ENCODE assay signal across 8 cellular contexts in genomic region chr19:10565028-10565566, GRCh38. TPM values are rescaled to one million over a fixed set of nuclear protein-coding genes. Genes with fewer than 3 reads are reported as not detected.
A peak's percentile ranks its signal among the peaks of the same experiment; 100 is the strongest.
DNase-seq lines count a peak whose midpoint lies in the region; ATAC-seq and TF ChIP-seq lines count a peak whose summit lies in the region.

No MANE protein-coding gene starts in this region.

- CTCF ChIA-PET in activated CD4-positive, alpha-beta memory T cell treated with anti-CD3 and anti-CD28 coated beads for 36 hours (lab: Charles Lee): interaction anchor here (0.6 kb wide), 1 partner anchor 71 kb away, joined by 3 read pairs; no protein-coding TSS in a partner anchor

- H3K4me1 Mint-ChIP-seq in activated CD4-positive, alpha-beta memory T cell treated with anti-CD3 and anti-CD28 coated beads for 36 hours (ENCODE audit: low read depth): peaks cover 30% of the 10 kb centered on the region

- H3K36me3 Mint-ChIP-seq in activated CD4-positive, alpha-beta memory T cell treated with anti-CD3 and anti-CD28 coated beads for 36 hours: peaks cover 41% of the 10 kb centered on the region

- H3K9me3 Mint-ChIP-seq in activated CD4-positive, alpha-beta memory T cell treated with anti-CD3 and anti-CD28 coated beads for 36 hours: no peaks in the 10 kb centered on the region

- H3K27ac ChIP-seq in muscle layer of duodenum (ENCODE audit: low read length) (peak overlapping the region; percentile 45), tibial nerve (peak overlapping the region; percentile 91 to 96 (median 92))

- TF ChIP-seq EP300 in tibial nerve (IDR thresholded peaks at IDR 0.05): no peak

- no peak for ATAC-seq in GM21367 (IDR thresholded peaks at IDR 0.05; ENCODE audit: unreplicated experiment)

- TF ChIP-seq POLR2A in tibial nerve (IDR thresholded peaks at IDR 0.05): no peak

- no peak overlapping the region for H3K4me3 ChIP-seq in endocrine pancreas (ENCODE audit: control insufficient read depth, insufficient read depth, low read length)
- H3K4me3 ChIP-seq in muscle layer of duodenum (ENCODE audit: low read depth in 1 of 2, low read length in 2 of 2): peak overlapping the region; percentile 76 to 88
- H3K4me3 ChIP-seq in tibial nerve: peak overlapping the region; percentile 82 to 100 (median 92)

- 10 to 12% methylated on average over 10 of the region's 10 CpGs for WGBS in tibial nerve, 2 donors

- TF ChIP-seq CTCF in tibial nerve (IDR thresholded peaks at IDR 0.05): peak in 1 of 5 experiments; percentile 28

- DNase-seq in DMS79 treated with DMSO at 0.1 percent for 48 hours (lab: John Stamatoyannopoulos, UW) (peak; percentile 46), DMS79 (lab: John Stamatoyannopoulos, UW) (no peak), NCI-H1092 treated with DMSO at 0.1 percent for 48 hours (lab: John Stamatoyannopoulos, UW) (peak; percentile 30), tibial nerve (ENCODE audit: low spot score in 2 of 2) (peak in 1 of 2 donors; percentile 40)
- peak; percentile 71 for DNase-seq in activated CD4-positive, alpha-beta memory T cell treated with anti-CD3 and anti-CD28 coated beads for 36 hours

- H3K9me3 ChIP-seq in endocrine pancreas (ENCODE audit: control insufficient read depth, low read length) (no peaks in the 10 kb centered on the region), muscle layer of duodenum (ENCODE audit: control insufficient read depth in 1 of 2, low read length in 2 of 2) (no peaks in the 10 kb centered on the region), tibial nerve (no peaks in the 10 kb centered on the region)

- H3K27me3 Mint-ChIP-seq in activated CD4-positive, alpha-beta memory T cell treated with anti-CD3 and anti-CD28 coated beads for 36 hours: no peaks in the 10 kb centered on the region

- H3K36me3 ChIP-seq in endocrine pancreas (ENCODE audit: control insufficient read depth, insufficient read depth, low read length): no peaks in the 10 kb centered on the region
- peaks cover 9 to 13% of the 10 kb centered on the region in 2 donors for H3K36me3 ChIP-seq in muscle layer of duodenum (ENCODE audit: control insufficient read depth in 1 of 2, insufficient read depth in 2 of 2, low read length in 2 of 2)
- H3K36me3 ChIP-seq in tibial nerve: peaks cover 0 to 35% (median 9%) of the 10 kb centered on the region in 3 donors

- intact Hi-C loops in activated CD4-positive, alpha-beta memory T cell treated with anti-CD3 and anti-CD28 coated beads for 36 hours (cut with micrococcal nuclease): loop anchor here (5.0 to 10.0 kb wide), 5 partner anchors 132 to 460 kb away; partner anchors contain the start of genes ANGPTL6, PPAN, SMARCA4 and TMED1

- H3K27me3 ChIP-seq in endocrine pancreas (ENCODE audit: control insufficient read depth, insufficient read depth, low read length) (no peaks in the 10 kb centered on the region), muscle layer of duodenum (ENCODE audit: low read depth, low read length) (no peaks in the 10 kb centered on the region), tibial nerve (no peaks in the 10 kb centered on the region)

- peak overlapping the region; percentile 78 for H3K9ac ChIP-seq in endocrine pancreas (ENCODE audit: control insufficient read depth, insufficient read depth, low read length)

- H3K27ac Mint-ChIP-seq in activated CD4-positive, alpha-beta memory T cell treated with anti-CD3 and anti-CD28 coated beads for 36 hours: peak overlapping the region; percentile 98

- H3K4me3 Mint-ChIP-seq in activated CD4-positive, alpha-beta memory T cell treated with anti-CD3 and anti-CD28 coated beads for 36 hours: peak overlapping the region; percentile 98

- POLR2A ChIA-PET in activated CD4-positive, alpha-beta memory T cell treated with anti-CD3 and anti-CD28 coated beads for 36 hours (lab: Charles Lee): interaction anchor here (0.6 to 4.2 kb wide), 2 partner anchors 11 to 152 kb away, joined by 3 to 29 read pairs; no protein-coding TSS in a partner anchor

- H3K4me1 ChIP-seq in endocrine pancreas (ENCODE audit: control insufficient read depth, insufficient read depth, low read length): no peaks in the 10 kb centered on the region
- peaks cover 13 to 38% of the 10 kb centered on the region in 2 donors for H3K4me1 ChIP-seq in muscle layer of duodenum (ENCODE audit: control insufficient read depth in 1 of 2, insufficient read depth in 2 of 2, low read length in 2 of 2)
- H3K4me1 ChIP-seq in tibial nerve: peaks cover 0 to 43% (median 34%) of the 10 kb centered on the region in 4 donors

RNA-seq across cellular contexts. Expression of gene KRI1, which starts 0.7 kb away (rescaled TPM):
- 10 to 100 TPM; 46.2 to 52.3 TPM for total RNA-seq in activated CD4-positive, alpha-beta memory T cell treated with anti-CD3 and anti-CD28 coated beads for 36 hours
- total RNA-seq in tibial nerve: 10 to 100 TPM; 22.9 to 27.9 (median 23.3) TPM

RNA-seq across cellular contexts. Expression of gene CDKN2D, which starts 3.7 kb away (rescaled TPM):
- total RNA-seq in activated CD4-positive, alpha-beta memory T cell treated with anti-CD3 and anti-CD28 coated beads for 36 hours: 10 to 100 TPM; 68.6 to 68.8 TPM
- 10 to 100 TPM; 14.4 to 20.2 (median 15.9) TPM for total RNA-seq in tibial nerve

RNA-seq across cellular contexts. Expression of gene ATG4D, which starts 21.4 kb away (rescaled TPM):
- total RNA-seq in activated CD4-positive, alpha-beta memory T cell treated with anti-CD3 and anti-CD28 coated beads for 36 hours: 10 to 100 TPM; 23.8 to 26.7 TPM
- total RNA-seq in tibial nerve: 10 to 100 TPM; 11.5 to 27.8 (median 17.8) TPM

RNA-seq across cellular contexts. Expression of gene AP1M2, which starts 22.0 kb away (rescaled TPM):
- not detected for total RNA-seq in activated CD4-positive, alpha-beta memory T cell treated with anti-CD3 and anti-CD28 coated beads for 36 hours
- not detected for total RNA-seq in tibial nerve

RNA-seq across cellular contexts. Expression of gene S1PR5, which starts 47.9 kb away (rescaled TPM):
- total RNA-seq in activated CD4-positive, alpha-beta memory T cell treated with anti-CD3 and anti-CD28 coated beads for 36 hours: under 1 TPM; 0.12 to 0.40 TPM
- total RNA-seq in tibial nerve: under 1 TPM in 1 of 4 donors, not detected in 3; 0.84 TPM
